In genomic region chr15:63999177-63999576, GRCh38 we compare ENCODE assay signal across 1 cellular context.
TF ChIP-seq lines count a peak whose summit lies in the region.

No MANE protein-coding gene starts in this region.

TF ChIP-seq in H1, 55 proteins besides CTCF, POLR2A, EP300 and RAD21 (continued from another document):
- TF ChIP-seq E2F6 (IDR thresholded peaks at IDR 0.05) (no peak), HDAC2 (IDR thresholded peaks at IDR 0.05; ENCODE audit: borderline replicate concordance in 1 of 2, low read depth in 2 of 2, low read length in 2 of 2) (no peak), EZH2 (IDR thresholded peaks at IDR 0.05; ENCODE audit: low read depth, low read length, severe bottlenecking) (no peak), KDM5A (IDR thresholded peaks at IDR 0.05; ENCODE audit: low read length) (no peak), KDM4A (IDR thresholded peaks at IDR 0.05; ENCODE audit: low read depth, low read length, severe bottlenecking) (no peak), ATF2 (IDR thresholded peaks at IDR 0.05; ENCODE audit: low read length) (no peak), CBX5 (IDR thresholded peaks at IDR 0.05; ENCODE audit: low read depth, low read length) (no peak), RBBP5 (IDR thresholded peaks at IDR 0.05; ENCODE audit: borderline replicate concordance, low read depth, low read length) (no peak), SIRT6 (IDR thresholded peaks at IDR 0.05; ENCODE audit: low read length) (no peak), RXRA (IDR thresholded peaks at IDR 0.05; ENCODE audit: insufficient read depth, low read depth, low read length) (no peak), ZNF274 (IDR thresholded peaks at IDR 0.05; ENCODE audit: borderline replicate concordance, extremely low read depth, low read length) (no peak), SP2 (IDR thresholded peaks at IDR 0.05; ENCODE audit: low read length) (no peak), TEAD4 (IDR thresholded peaks at IDR 0.05; ENCODE audit: low read depth, low read length) (no peak), TCF12 (IDR thresholded peaks at IDR 0.05; ENCODE audit: low read depth, low read length) (no peak)
- TF ChIP-seq, protein P1, sequence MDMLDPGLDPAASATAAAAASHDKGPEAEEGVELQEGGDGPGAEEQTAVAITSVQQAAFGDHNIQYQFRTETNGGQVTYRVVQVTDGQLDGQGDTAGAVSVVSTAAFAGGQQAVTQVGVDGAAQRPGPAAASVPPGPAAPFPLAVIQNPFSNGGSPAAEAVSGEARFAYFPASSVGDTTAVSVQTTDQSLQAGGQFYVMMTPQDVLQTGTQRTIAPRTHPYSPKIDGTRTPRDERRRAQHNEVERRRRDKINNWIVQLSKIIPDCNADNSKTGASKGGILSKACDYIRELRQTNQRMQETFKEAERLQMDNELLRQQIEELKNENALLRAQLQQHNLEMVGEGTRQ (IDR thresholded peaks at IDR 0.05; ENCODE audit: low read length) = no peak
